Comparison of ENCODE assay signal across 8 cellular contexts in the genomic region with DNA sequence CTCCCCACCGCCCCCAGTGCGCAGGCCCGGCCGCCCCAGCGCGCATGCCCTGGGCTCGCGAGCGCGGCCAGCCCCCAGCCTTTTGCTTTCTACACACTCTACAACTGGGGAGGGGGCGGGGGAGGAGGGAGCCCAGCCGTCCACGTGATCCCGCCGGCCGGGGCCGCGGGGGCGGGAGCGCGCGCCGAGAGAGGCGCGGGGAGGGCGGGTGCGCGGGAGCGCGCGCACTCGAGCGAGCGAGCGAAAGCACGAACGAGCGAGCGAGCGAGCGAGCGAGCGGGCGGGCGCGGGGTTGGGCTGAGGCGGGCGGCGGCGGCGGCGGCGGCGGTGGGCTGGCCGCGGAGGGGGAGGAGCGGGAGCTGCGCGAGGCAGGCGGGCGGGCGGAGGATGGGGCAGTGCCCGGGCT. TPM values are rescaled to one million over a fixed set of nuclear protein-coding genes. Genes with fewer than 3 reads are reported as not detected.
DNase-seq lines count a peak whose midpoint lies in the region; ATAC-seq and TF ChIP-seq lines count a peak whose summit lies in the region.

A gene (plus strand): TSS at position 395 of the 406 bp plus-strand sequence. CDS start 1,179 bp downstream, outside the sequence.

- TF ChIP-seq CTCF in CD8-positive, alpha-beta T cell (IDR thresholded peaks at IDR 0.05): no peak
- TF ChIP-seq CTCF in osteoblast (IDR thresholded peaks at IDR 0.05; ENCODE audit: extremely low read depth, low read depth, low read length): no peak
- TF ChIP-seq CTCF in upper lobe of right lung (IDR thresholded peaks at IDR 0.05): no peak

- no peaks in the 10 kb centered on the region for H3K36me3 Mint-ChIP-seq in CD8-positive, alpha-beta T cell

- H3K27me3 Mint-ChIP-seq in CD8-positive, alpha-beta T cell (ENCODE audit: low read depth): peaks cover 36% of the 10 kb centered on the region

- no peak within 1 kb of the TSS for H3K27ac ChIP-seq in CD8-positive, alpha-beta T cell (ENCODE audit: low read depth, low read length)
- peak within 1 kb of the TSS; percentile 36; the same call in 1 of the 2 replicates for H3K27ac ChIP-seq in HUES64 (ENCODE audit: low read depth, low read length)
- H3K27ac ChIP-seq in osteoblast (ENCODE audit: low read depth, low read length): no peak within 1 kb of the TSS
- peak within 1 kb of the TSS; percentile 78 for H3K27ac ChIP-seq in upper lobe of right lung

- H3K4me1 Mint-ChIP-seq in CD8-positive, alpha-beta T cell (ENCODE audit: low read depth): peaks cover 19% of the 10 kb centered on the region

- under 1% methylated on average over 53 of the region's 63 CpGs for WGBS in HUES64

- H3K79me2 ChIP-seq in osteoblast (ENCODE audit: insufficient read depth, low read length): peaks cover 7% of the 10 kb centered on the region

- H4K20me1 ChIP-seq in osteoblast (ENCODE audit: insufficient read depth, low read length): peaks cover 2% of the 10 kb centered on the region

- CTCF ChIA-PET in CD8-positive, alpha-beta T cell (lab: Charles Lee): no interaction called here

- H3K4me2 ChIP-seq in osteoblast (ENCODE audit: insufficient read depth, low read length): peak within 1 kb of the TSS; percentile 89

- H3K27me3 ChIP-seq in CD8-positive, alpha-beta T cell (ENCODE audit: insufficient read depth, low read length): peaks cover 23% of the 10 kb centered on the region
- H3K27me3 ChIP-seq in HUES64 (ENCODE audit: insufficient read depth, low read length) (peaks cover 81% of the 10 kb centered on the region), osteoblast (ENCODE audit: insufficient read depth, low read length) (peaks cover 3% of the 10 kb centered on the region), upper lobe of right lung (no peaks in the 10 kb centered on the region)

- peak within 1 kb of the TSS; percentile 89 for H2AFZ ChIP-seq in osteoblast (ENCODE audit: low read length)

- peak within 1 kb of the TSS; percentile 85 for H3K4me3 Mint-ChIP-seq in CD8-positive, alpha-beta T cell

- POLR2A ChIA-PET in CD8-positive, alpha-beta T cell (lab: Charles Lee): no interaction called here

- H3K4me3 ChIP-seq in CD8-positive, alpha-beta T cell (ENCODE audit: low read depth, low read length): peak within 1 kb of the TSS; percentile 53
- H3K4me3 ChIP-seq in HUES64 (ENCODE audit: low read length) (peak within 1 kb of the TSS; percentile 85), osteoblast (ENCODE audit: insufficient read depth, low read length) (peak within 1 kb of the TSS; percentile 88), upper lobe of right lung (peak within 1 kb of the TSS; percentile 70)

- H3K9me3 ChIP-seq in CD8-positive, alpha-beta T cell (ENCODE audit: low read length): no peaks in the 10 kb centered on the region
- no peaks in the 10 kb centered on the region for H3K9me3 ChIP-seq in HUES64 (ENCODE audit: insufficient read depth, low read depth, low read length)
- no peaks in the 10 kb centered on the region for H3K9me3 ChIP-seq in osteoblast (ENCODE audit: low read depth, low read length)
- H3K9me3 ChIP-seq in upper lobe of right lung: no peaks in the 10 kb centered on the region

- H3K36me3 ChIP-seq in CD8-positive, alpha-beta T cell (ENCODE audit: insufficient read depth, low read length): no peaks in the 10 kb centered on the region
- H3K36me3 ChIP-seq in HUES64 (ENCODE audit: insufficient read depth, low read length) (no peaks in the 10 kb centered on the region), osteoblast (ENCODE audit: insufficient read depth, low read length) (no peaks in the 10 kb centered on the region), upper lobe of right lung (no peaks in the 10 kb centered on the region)

- DNase-seq in CD8-positive, alpha-beta T cell: peak in 5 of 7 experiments; percentile 11 to 40 (median 32)
- DNase-seq in RPMI7951 (ENCODE audit: low read depth) (peak; percentile 45), amniotic epithelial cell (ENCODE audit: low read depth) (peak; percentile 47), cardiac septum (ENCODE audit: low spot score) (peak; percentile 91), osteoblast (ENCODE audit: insufficient read length, low spot score, missing footprints) (peak; percentile 100), upper lobe of right lung (peak; percentile 92)

- ATAC-seq in CD8-positive, alpha-beta T cell: peak; percentile 71
- ATAC-seq in GM21360 (IDR thresholded peaks at IDR 0.05; ENCODE audit: unreplicated experiment) (peak; percentile 51), upper lobe of right lung (peak; percentile 91)

- intact Hi-C loops in CD8-positive, alpha-beta T cell (cut with DNase I, micrococcal nuclease): no loop called here
- intact Hi-C loops in cardiac septum (cut with DNase I): no loop called here
- intact Hi-C loops in upper lobe of right lung (cut with DNase I): no loop called here

- peaks cover 17% of the 10 kb centered on the region for H3K4me1 ChIP-seq in CD8-positive, alpha-beta T cell (ENCODE audit: insufficient read depth, low read length)
- H3K4me1 ChIP-seq in HUES64 (ENCODE audit: insufficient read depth, low read length) (peaks cover 9% of the 10 kb centered on the region), osteoblast (ENCODE audit: insufficient read depth, low read length) (peaks cover 5% of the 10 kb centered on the region), upper lobe of right lung (peaks cover 7% of the 10 kb centered on the region)

- peak within 1 kb of the TSS; percentile 65 for H3K9ac ChIP-seq in HUES64 (ENCODE audit: low read depth, low read length)

- H3K27ac Mint-ChIP-seq in CD8-positive, alpha-beta T cell: no peak within 1 kb of the TSS

- no peaks in the 10 kb centered on the region for H3K9me3 Mint-ChIP-seq in CD8-positive, alpha-beta T cell

RNA-seq across cellular contexts. Expression of the gene that starts here (rescaled TPM):
- 10 to 100 TPM; 51.7 to 55.6 TPM for total RNA-seq in CD8-positive, alpha-beta T cell
- 60.9 TPM for polyA plus RNA-seq in HUES64 (2013, experiment 1 of 2)
- polyA plus RNA-seq in HUES64 (2013, experiment 2 of 2): 56.4 TPM
- under 0.01 and 0.10 TPM in 2 replicates for total RNA-seq in RPMI7951 (2014; rRNA removed; shearing (Covaris generic))
- total RNA-seq in cardiac septum (10.3 TPM), osteoblast (15.2 and 17.4 TPM in 2 replicates), upper lobe of right lung (56.0 TPM)

Comparison
In these comparisons a context has a peak if more than half of its experiments do, and no peak if none do; other contexts are left out.
1. RNA of the gene that starts here (total RNA-seq): 56.0 TPM in upper lobe of right lung (single experiment), 51.7 to 55.6 TPM in CD8-positive, alpha-beta T cell, 15.2 to 17.4 TPM in osteoblast and 10.3 TPM in cardiac septum (single experiment); under 0.01 to 0.10 TPM in RPMI7951; every median in the first group is over 10 times any median in the second.
2. Peak in DNase-seq in RPMI7951; RNA of the gene not detected or under 1 TPM.
3. DNase-seq: peak in every context shown above with its lines; median percentile 100 in osteoblast; 92 in upper lobe of right lung; 91 in cardiac septum; 47 in amniotic epithelial cell; 45 in RPMI7951; 32 in CD8-positive, alpha-beta T cell.
4. H3K27ac ChIP-seq: peak in HUES64 (single experiment) and upper lobe of right lung (single experiment); none in CD8-positive, alpha-beta T cell (single experiment) and osteoblast (single experiment).
5. Peak in every context shown above with its lines, with median percentiles within 50 percentile points of each other: ATAC-seq and H3K4me3 ChIP-seq.